Comparison of ENCODE assay signal across 11 cellular contexts in genomic region chr3:71537211-71537611, GRCh38. TPM values are rescaled to one million over a fixed set of nuclear protein-coding genes. Genes with fewer than 3 reads are reported as not detected.
DNase-seq lines count a peak whose midpoint lies in the region; ATAC-seq and TF ChIP-seq lines count a peak whose summit lies in the region.
"Had no signal": no experiment of that assay in that cellular context is flagged by ENCODE, and none has a peak within 500 bp of the region (broad histone marks: within the 10 kb centered on the region; RNA-seq: fewer than 3 reads in every experiment).

No MANE protein-coding gene starts in this region.

- H3K36me3 Mint-ChIP-seq in HFFc6 (ENCODE audit: low read depth) (peaks cover 7% of the 10 kb centered on the region), endothelial cell (ENCODE audit: low read depth, unreplicated experiment) (no peaks in the 10 kb centered on the region)
- H3K36me3 Mint-ChIP-seq in activated T-helper 1 cell treated with anti-CD3 and anti-CD28 coated beads, Interleukin-12 subunit alpha, Interleukin-12 subunit beta, Interleukin-2, Interleukin-4 antibody, amounts not matched to agents 30 ng/mL and 10 ng/mL and 1 ng/mL, durations not matched to agents 14 hours and 24 hours and 36 hours (ENCODE audit: low read depth), result no peaks in the 10 kb centered on the region
- H3K36me3 Mint-ChIP-seq in activated naive CD4-positive, alpha-beta T cell treated with anti-CD3 and anti-CD28 coated beads for 36 hours (ENCODE audit: low read depth), result peaks cover 1% of the 10 kb centered on the region

- peaks cover 0 to 28% of the 10 kb centered on the region in 2 donors for H3K4me1 ChIP-seq in ascending aorta
- H3K4me1 ChIP-seq in stomach smooth muscle (ENCODE audit: control insufficient read depth, insufficient read depth, low read length), result peaks cover 25% of the 10 kb centered on the region

- H3K4me1 Mint-ChIP-seq in HFFc6 (ENCODE audit: low read depth) (peaks cover 85% of the 10 kb centered on the region), endothelial cell (ENCODE audit: unreplicated experiment) (peaks cover 27% of the 10 kb centered on the region)
- H3K4me1 Mint-ChIP-seq in activated T-helper 1 cell treated with anti-CD3 and anti-CD28 coated beads, Interleukin-12 subunit alpha, Interleukin-12 subunit beta, Interleukin-2, Interleukin-4 antibody, amounts not matched to agents 30 ng/mL and 10 ng/mL and 1 ng/mL, durations not matched to agents 14 hours and 24 hours and 36 hours (ENCODE audit: low read depth), result no peaks in the 10 kb centered on the region
- peaks cover 13% of the 10 kb centered on the region for H3K4me1 Mint-ChIP-seq in activated naive CD4-positive, alpha-beta T cell treated with anti-CD3 and anti-CD28 coated beads for 36 hours (ENCODE audit: low read depth)

- TF ChIP-seq CTCF in HFFc6 (IDR thresholded peaks at IDR 0.05), result no peak
- TF ChIP-seq CTCF in ascending aorta (IDR thresholded peaks at IDR 0.05), result no peak
- no peak for TF ChIP-seq CTCF in endothelial cell (IDR thresholded peaks at IDR 0.05; ENCODE audit: unreplicated experiment)

- H3K27me3 ChIP-seq in ascending aorta (no peaks in the 10 kb centered on the region), stomach smooth muscle (ENCODE audit: control insufficient read depth in 1 of 2, insufficient read depth in 2 of 2, low read length in 2 of 2) (no peaks in the 10 kb centered on the region)

- peak overlapping the region; percentile 66 to 82 for H3K27ac ChIP-seq in ascending aorta
- H3K27ac ChIP-seq in stomach smooth muscle (ENCODE audit: low read length), result peak overlapping the region; percentile 67

- CTCF ChIA-PET in activated naive CD4-positive, alpha-beta T cell treated with anti-CD3 and anti-CD28 coated beads for 36 hours (lab: Charles Lee), result no interaction called here

- no peaks in the 10 kb centered on the region for H3K36me3 ChIP-seq in ascending aorta
- no peaks in the 10 kb centered on the region for H3K36me3 ChIP-seq in stomach smooth muscle (ENCODE audit: control insufficient read depth in 2 of 2, insufficient read depth in 2 of 2, low read length in 2 of 2)

- H3K27ac Mint-ChIP-seq in HFFc6, result peak overlapping the region; percentile 83
- H3K27ac Mint-ChIP-seq in activated T-helper 1 cell treated with anti-CD3 and anti-CD28 coated beads, Interleukin-12 subunit alpha, Interleukin-12 subunit beta, Interleukin-2, Interleukin-4 antibody, amounts not matched to agents 30 ng/mL and 10 ng/mL and 1 ng/mL, durations not matched to agents 14 hours and 24 hours and 36 hours, result no peak overlapping the region
- no peak overlapping the region for H3K27ac Mint-ChIP-seq in endothelial cell (ENCODE audit: unreplicated experiment)
- H3K27ac Mint-ChIP-seq in activated naive CD4-positive, alpha-beta T cell treated with anti-CD3 and anti-CD28 coated beads for 36 hours, result no peak overlapping the region
- H3K27ac Mint-ChIP-seq: naive thymus-derived CD4-positive, alpha-beta T cell had no signal

- H3K4me3 Mint-ChIP-seq in HFFc6, result peak overlapping the region; percentile 73
- H3K4me3 Mint-ChIP-seq in activated T-helper 1 cell treated with anti-CD3 and anti-CD28 coated beads, Interleukin-12 subunit alpha, Interleukin-12 subunit beta, Interleukin-2, Interleukin-4 antibody, amounts not matched to agents 30 ng/mL and 10 ng/mL and 1 ng/mL, durations not matched to agents 14 hours and 24 hours and 36 hours, result no peak overlapping the region
- no peak overlapping the region for H3K4me3 Mint-ChIP-seq in endothelial cell (ENCODE audit: unreplicated experiment)
- H3K4me3 Mint-ChIP-seq in activated naive CD4-positive, alpha-beta T cell treated with anti-CD3 and anti-CD28 coated beads for 36 hours, result no peak overlapping the region
- H3K4me3 Mint-ChIP-seq: naive thymus-derived CD4-positive, alpha-beta T cell had no signal

- intact Hi-C loops in ascending aorta (cut with DNase I), result no loop called here
- intact Hi-C loops in activated T-helper 1 cell treated with anti-CD3 and anti-CD28 coated beads, Interleukin-12 subunit alpha, Interleukin-12 subunit beta, Interleukin-2, Interleukin-4 antibody, amounts not matched to agents 30 ng/mL and 10 ng/mL and 1 ng/mL, durations not matched to agents 14 hours and 24 hours and 36 hours (cut with micrococcal nuclease), result no loop called here
- intact Hi-C loops in activated naive CD4-positive, alpha-beta T cell treated with anti-CD3 and anti-CD28 coated beads for 36 hours (cut with micrococcal nuclease), result no loop called here

- H3K9me3 Mint-ChIP-seq in HFFc6 (no peaks in the 10 kb centered on the region), endothelial cell (ENCODE audit: unreplicated experiment) (no peaks in the 10 kb centered on the region)
- H3K9me3 Mint-ChIP-seq in activated T-helper 1 cell treated with anti-CD3 and anti-CD28 coated beads, Interleukin-12 subunit alpha, Interleukin-12 subunit beta, Interleukin-2, Interleukin-4 antibody, amounts not matched to agents 30 ng/mL and 10 ng/mL and 1 ng/mL, durations not matched to agents 14 hours and 24 hours and 36 hours, result no peaks in the 10 kb centered on the region
- H3K9me3 Mint-ChIP-seq in activated naive CD4-positive, alpha-beta T cell treated with anti-CD3 and anti-CD28 coated beads for 36 hours, result no peaks in the 10 kb centered on the region

- ATAC-seq in HG02759 (IDR thresholded peaks at IDR 0.05; ENCODE audit: unreplicated experiment), result no peak
- ATAC-seq: naive thymus-derived CD4-positive, alpha-beta T cell had no signal

- H3K9me3 ChIP-seq in ascending aorta (no peaks in the 10 kb centered on the region), stomach smooth muscle (ENCODE audit: control insufficient read depth in 2 of 2, low read length in 2 of 2) (no peaks in the 10 kb centered on the region)

- H3K27me3 Mint-ChIP-seq in HFFc6 (ENCODE audit: insufficient read depth), result no peaks in the 10 kb centered on the region; the same call in 1 of the 2 replicates
- peaks cover 8% of the 10 kb centered on the region for H3K27me3 Mint-ChIP-seq in activated T-helper 1 cell treated with anti-CD3 and anti-CD28 coated beads, Interleukin-12 subunit alpha, Interleukin-12 subunit beta, Interleukin-2, Interleukin-4 antibody, amounts not matched to agents 30 ng/mL and 10 ng/mL and 1 ng/mL, durations not matched to agents 14 hours and 24 hours and 36 hours (ENCODE audit: insufficient read depth)
- H3K27me3 Mint-ChIP-seq in endothelial cell (ENCODE audit: unreplicated experiment), result peaks cover 3% of the 10 kb centered on the region
- peaks cover 3% of the 10 kb centered on the region for H3K27me3 Mint-ChIP-seq in activated naive CD4-positive, alpha-beta T cell treated with anti-CD3 and anti-CD28 coated beads for 36 hours (ENCODE audit: low read depth)

- peak; percentile 90 for DNase-seq in HFFc6
- DNase-seq in ascending aorta (ENCODE audit: low spot score in 2 of 2), result peak in 1 of 2 donors; percentile 92
- peak; percentile 94 for DNase-seq in glomerular visceral epithelial cell (ENCODE audit: extremely low spot score)
- no peak for DNase-seq in activated T-helper 1 cell treated with anti-CD3 and anti-CD28 coated beads, Interleukin-12 subunit alpha, Interleukin-12 subunit beta, Interleukin-2, Interleukin-4 antibody, amounts not matched to agents 30 ng/mL and 10 ng/mL and 1 ng/mL, durations not matched to agents 14 hours and 24 hours and 36 hours (ENCODE audit: low spot score)
- no peak for DNase-seq in endothelial cell (ENCODE audit: low spot score)
- DNase-seq in activated naive CD4-positive, alpha-beta T cell treated with anti-CD3 and anti-CD28 coated beads for 36 hours, result no peak
- DNase-seq: activated T-cell treated with anti-CD3 and anti-CD28 coated beads, Interleukin-2, amount 50 U/mL, for 48 hours; naive thymus-derived CD4-positive, alpha-beta T cell; SW 1271 had no signal

- peak overlapping the region in 1 of 2 donors; percentile 2 for H3K4me3 ChIP-seq in ascending aorta
- peak overlapping the region in 1 of 2 donors; percentile 35 for H3K4me3 ChIP-seq in stomach smooth muscle (ENCODE audit: low read length in 2 of 2)

- H3K9ac ChIP-seq in stomach smooth muscle (ENCODE audit: low read length in 2 of 2), result no peak overlapping the region

RNA-seq across cellular contexts. Expression of gene FOXP1, which starts 46.3 kb away (rescaled TPM):
- total RNA-seq in HFFc6 (2021; fragmentation: NEBNext Ultra II Directional; extraction: Animal tissue kit (Norgen Biotek cat#: 25700)), result 10 to 100 TPM; 32.2 to 59.3 (median 52.0) TPM
- 171 TPM for total RNA-seq in ascending aorta
- 94.8 and 97.6 TPM in 2 replicates for total RNA-seq in activated T-helper 1 cell treated with anti-CD3 and anti-CD28 coated beads, Interleukin-12 subunit alpha, Interleukin-12 subunit beta, Interleukin-2, Interleukin-4 antibody, amounts not matched to agents 30 ng/mL and 10 ng/mL and 1 ng/mL, durations not matched to agents 14 hours and 24 hours and 36 hours
- total RNA-seq in endothelial cell (ENCODE audit: unreplicated experiment), result 71.3 TPM
- 10 to 100 TPM; 95.2 to 97.4 TPM for total RNA-seq in activated naive CD4-positive, alpha-beta T cell treated with anti-CD3 and anti-CD28 coated beads for 36 hours

Comparison
In these comparisons a context has a peak if more than half of its experiments do, and no peak if none do; other contexts are left out.
1. DNase-seq: peak in HFFc6 (single experiment) and glomerular visceral epithelial cell (single experiment); none in activated T-helper 1 cell treated with anti-CD3 and anti-CD28 coated beads, Interleukin-12 subunit alpha, Interleukin-12 subunit beta, Interleukin-2, Interleukin-4 antibody, amounts not matched to agents 30 ng/mL and 10 ng/mL and 1 ng/mL, durations not matched to agents 14 hours and 24 hours and 36 hours (single experiment), endothelial cell (single experiment) and activated naive CD4-positive, alpha-beta T cell treated with anti-CD3 and anti-CD28 coated beads for 36 hours (single experiment).